ENCODE assay signal across 18 cellular contexts in the genomic region with DNA sequence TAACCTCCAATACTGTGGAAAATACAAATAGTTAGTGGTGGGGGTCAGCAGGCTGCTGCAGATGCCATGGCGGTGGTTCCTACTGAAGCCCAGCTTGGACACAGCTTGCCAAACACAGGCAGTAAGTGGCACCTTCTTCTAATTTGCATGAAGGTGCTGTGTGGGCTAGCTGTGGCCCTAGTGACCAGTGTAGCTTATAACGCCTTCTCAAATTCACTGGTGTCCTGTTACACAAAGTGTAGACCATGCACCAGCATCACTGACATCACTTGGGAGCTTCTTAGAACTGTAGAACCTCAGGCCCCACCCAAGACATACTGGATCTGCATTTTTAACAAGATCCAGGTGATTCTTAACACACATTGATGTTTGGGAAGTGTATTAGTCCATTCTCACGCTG. TPM values are rescaled to one million over a fixed set of nuclear protein-coding genes. Genes with fewer than 3 reads are reported as not detected.
DNase-seq lines count a peak whose midpoint lies in the region; ATAC-seq, FAIRE-seq and TF ChIP-seq lines count a peak whose summit lies in the region.
"Had no signal": no experiment of that assay in that cellular context is flagged by ENCODE, and none has a peak within 500 bp of the region (broad histone marks: within the 10 kb centered on the region; RNA-seq: fewer than 3 reads in every experiment).

No MANE protein-coding gene starts in this region.

- H3K9ac ChIP-seq in IMR-90 (ENCODE audit: low read depth, low read length) = no peak overlapping the region

- H3K18ac ChIP-seq in IMR-90 (ENCODE audit: low read depth, low read length) = no peak overlapping the region

- H3K79me1 ChIP-seq in IMR-90 (ENCODE audit: low read depth in 1 of 2, low read length in 2 of 2) = 0 out of 4 replicates have a peak, but pooled peaks cover 0 to 4% of the 10 kb centered on the region in 2 experiments

- no peak overlapping the region for H3K56ac ChIP-seq in IMR-90 (ENCODE audit: extremely low read depth, insufficient read depth, low read length)

- no peak for TF ChIP-seq EP300 in sigmoid colon (IDR thresholded peaks at IDR 0.05)

- H3K27ac Mint-ChIP-seq in GM23338 = no peak overlapping the region

- H3K36me3 ChIP-seq in GM23338 (ENCODE audit: insufficient read depth) = no peaks in the 10 kb centered on the region
- H3K36me3 ChIP-seq in IMR-90 (ENCODE audit: control insufficient read depth, insufficient read depth, low read length) = peaks cover 52% of the 10 kb centered on the region; the same call in 1 of the 2 replicates
- no peaks in the 10 kb centered on the region for H3K36me3 ChIP-seq in hepatocyte (replicated peaks; ENCODE audit: insufficient read depth, low read depth)
- peaks cover 4 to 78% (median 25%) of the 10 kb centered on the region in 4 donors for H3K36me3 ChIP-seq in sigmoid colon
- H3K36me3 ChIP-seq: MG63 had no signal

- H2AFZ ChIP-seq in GM23338 (no peak overlapping the region), IMR-90 (replicated peaks; ENCODE audit: low read length, poor library complexity) (no peak overlapping the region), hepatocyte (no peak overlapping the region)

- dilution Hi-C loops in IMR-90 (cut with HindIII; ENCODE audit: low sequenced_read_pairs, unreplicated experiment) = no loop called here

- H3K4me1 ChIP-seq in GM23338 (ENCODE audit: insufficient read depth) = no peaks in the 10 kb centered on the region
- peaks cover 17% of the 10 kb centered on the region for H3K4me1 ChIP-seq in IMR-90 (ENCODE audit: control insufficient read depth, insufficient read depth, low read length)
- H3K4me1 ChIP-seq in hepatocyte (ENCODE audit: insufficient read depth) = peaks cover 16% of the 10 kb centered on the region
- peaks cover 0 to 28% (median 21%) of the 10 kb centered on the region in 4 donors for H3K4me1 ChIP-seq in sigmoid colon

- H3K79me2 ChIP-seq in GM23338 (replicated peaks; ENCODE audit: insufficient read depth) (no peaks in the 10 kb centered on the region), hepatocyte (no peaks in the 10 kb centered on the region)

- H2BK20ac ChIP-seq in IMR-90 (ENCODE audit: low read depth, low read length) = no peak overlapping the region

- H2BK120ac ChIP-seq in IMR-90 (ENCODE audit: low read depth, low read length) = no peak overlapping the region

- no peak overlapping the region for H4K5ac ChIP-seq in IMR-90 (ENCODE audit: low read depth, low read length)

- in situ Hi-C loops in IMR-90 (cut with MboI; ENCODE audit: low sequenced_read_pairs) = no loop called here

- no peak overlapping the region for H4K8ac ChIP-seq in IMR-90 (ENCODE audit: low read depth in 2 of 2, low read length in 2 of 2)

- ATAC-seq in GM23338 (peak; percentile 31; the same call in 1 of the 3 replicates), IMR-90 (ENCODE audit: low read depth) (no peak)
- ATAC-seq: Panc1, SK-N-SH treated with all-trans-retinoic acid at 6 μM for 48 hours had no signal

- H3F3A ChIP-seq in GM23338 (replicated peaks; ENCODE audit: low read depth) = no peaks in the 10 kb centered on the region

- DNase-seq in GM23338 (ENCODE audit: low spot score) (no peak), IMR-90 (no peak), hepatocyte (ENCODE audit: low spot score) (no peak), sigmoid colon (no peak), amniotic stem cell (lab: John Stamatoyannopoulos, UW) (no peak), DMS 273 treated with DMSO at 0.1 percent for 48 hours (lab: John Stamatoyannopoulos, UW) (no peak), GM12892 (ENCODE audit: insufficient read length) (no peak)
- DNase-seq: CD4-positive, CD25-positive, alpha-beta regulatory T cell; GOT3; MG63; NCI-H1417; NCI-H187 treated with DMSO at 0.1 percent for 48 hours; NCI-H2107; NCI-H69; SIG-M5 had no signal

- H3K4me2 ChIP-seq in GM23338 (no peak overlapping the region), IMR-90 (ENCODE audit: low read depth, low read length) (no peak overlapping the region), hepatocyte (no peak overlapping the region)

- H3K9me2 ChIP-seq in GM23338 (ENCODE audit: insufficient read depth) = peaks cover 6% of the 10 kb centered on the region; the same call in 1 of the 2 replicates
- H3K9me2 ChIP-seq in hepatocyte (replicated peaks; ENCODE audit: insufficient read depth) = no peaks in the 10 kb centered on the region

- no CpG with 5 or more reads among the region's 3 CpGs for WGBS in IMR-90 (ENCODE audit: extremely low coverage in 2 of 2, insufficient read length in 1 of 2), 2 experiments
- 83% methylated on average over 3 of the region's 3 CpGs for WGBS in hepatocyte (ENCODE audit: low lambda C conversion rate, missing lambda C conversion rate)
- 85 to 93% methylated on average over 3 of the region's 3 CpGs for WGBS in sigmoid colon, 2 donors

- no TSS peak for BruUV-seq in IMR-90 (replicated peaks; lab: Mats Ljungman, UMichigan)

- POLR2A ChIA-PET in IMR-90 (lab: Charles Lee; ENCODE audit: unreplicated experiment) = no interaction called here

- peaks cover 2% of the 10 kb centered on the region for H3K27me3 Mint-ChIP-seq in GM23338 (ENCODE audit: insufficient read depth, low read depth, poor library complexity)
- H3K27me3 Mint-ChIP-seq: CD4-positive, CD25-positive, alpha-beta regulatory T cell had no signal

- intact Hi-C loops in IMR-90 (cut with micrococcal nuclease) (no loop called here), sigmoid colon (cut with DNase I) (no loop called here)

- H3K36me3 Mint-ChIP-seq in GM23338 (ENCODE audit: low read depth) = peaks cover 3% of the 10 kb centered on the region; the same call in 2 of the 3 replicates

- no peak overlapping the region for H3K4ac ChIP-seq in IMR-90 (ENCODE audit: low read depth, low read length)

- no peak overlapping the region for H4K91ac ChIP-seq in IMR-90 (ENCODE audit: insufficient read depth, low read depth, low read length)

- peak overlapping the region; percentile 86; the same call in 1 of the 3 replicates for H2BK15ac ChIP-seq in IMR-90 (ENCODE audit: low read depth, low read length)

- H3K9me3 Mint-ChIP-seq in GM23338 = peaks cover 15% of the 10 kb centered on the region

- peaks cover 19% of the 10 kb centered on the region for H3K9me1 ChIP-seq in IMR-90 (ENCODE audit: insufficient read depth, low read length)

- no peak overlapping the region for H3K4me3 Mint-ChIP-seq in GM23338

- H3K9me3 ChIP-seq in IMR-90 (ENCODE audit: control insufficient read depth, insufficient read depth, low read length) (peaks cover 17% of the 10 kb centered on the region), hepatocyte (ENCODE audit: low read depth) (no peaks in the 10 kb centered on the region), sigmoid colon (peaks cover 0 to 9% (median 0%) of the 10 kb centered on the region in 4 donors)

- H3K23ac ChIP-seq in IMR-90 (ENCODE audit: low read depth, low read length) = no peak overlapping the region

- FAIRE-seq in GM12892 (lab: Jason Lieb, UNC) = no peak
- FAIRE-seq: GM12891 had no signal

- peaks cover 7% of the 10 kb centered on the region; the same call in 1 of the 3 replicates for H3K4me1 Mint-ChIP-seq in GM23338

- no peak overlapping the region for H3K4me3 ChIP-seq in GM23338
- no peak overlapping the region for H3K4me3 ChIP-seq in IMR-90 (ENCODE audit: insufficient read depth, low read depth, low read length)
- H3K4me3 ChIP-seq in hepatocyte = no peak overlapping the region
- H3K4me3 ChIP-seq in sigmoid colon = no peak overlapping the region
- H3K4me3 ChIP-seq: MG63 had no signal

- H3K27me3 ChIP-seq in GM23338 (ENCODE audit: insufficient read depth) = no peaks in the 10 kb centered on the region
- no peaks in the 10 kb centered on the region for H3K27me3 ChIP-seq in IMR-90 (ENCODE audit: control insufficient read depth, insufficient read depth, low read length)
- no peaks in the 10 kb centered on the region for H3K27me3 ChIP-seq in hepatocyte
- no peaks in the 10 kb centered on the region for H3K27me3 ChIP-seq in sigmoid colon
- H3K27me3 ChIP-seq: MG63 had no signal

- 0 out of 2 replicates have a peak overlapping the region, but pooled peaks have one; percentile 27 for H2AK5ac ChIP-seq in IMR-90 (ENCODE audit: low read depth, low read length)

- no peak overlapping the region for H2AK9ac ChIP-seq in IMR-90 (replicated peaks; ENCODE audit: low read depth, low read length, poor library complexity)

- CTCF ChIA-PET in IMR-90 (lab: Yijun Ruan, JAX) = no interaction called here

- TF ChIP-seq RAD21 in IMR-90 (IDR thresholded peaks at IDR 0.05; ENCODE audit: low read length) = no peak

- TF ChIP-seq POLR2A in IMR-90 (IDR thresholded peaks at IDR 0.05; ENCODE audit: low read depth, low read length) (no peak), sigmoid colon (IDR thresholded peaks at IDR 0.05) (no peak), GM12892 (IDR thresholded peaks at IDR 0.05; ENCODE audit: low read depth, low read length) (no peak)

- no peaks in the 10 kb centered on the region for H4K20me1 ChIP-seq in GM23338 (replicated peaks; ENCODE audit: insufficient read depth)
- no peaks in the 10 kb centered on the region for H4K20me1 ChIP-seq in IMR-90 (ENCODE audit: insufficient read depth, low read length)
- no peaks in the 10 kb centered on the region for H4K20me1 ChIP-seq in hepatocyte (ENCODE audit: insufficient read depth, poor library complexity, severe bottlenecking)

- H3K27ac ChIP-seq in GM23338 (ENCODE audit: low read depth) (no peak overlapping the region), IMR-90 (ENCODE audit: insufficient read depth, low read length) (no peak overlapping the region), hepatocyte (peak overlapping the region; percentile 62), sigmoid colon (peak overlapping the region in 3 of 4 donors; percentile 76 to 88 (median 87))

- H2BK5ac ChIP-seq in IMR-90 (ENCODE audit: low read depth, low read length, poor library complexity, severe bottlenecking) = no peak overlapping the region

- no peak overlapping the region for H3K14ac ChIP-seq in IMR-90 (replicated peaks; ENCODE audit: low read depth, low read length)

- TF ChIP-seq CTCF in GM23338 (conservative IDR thresholded peaks at IDR 0.05; ENCODE audit: low read depth in 2 of 2) (no peak), IMR-90 (conservative IDR thresholded peaks at IDR 0.05; ENCODE audit: low read depth, low read length) (no peak), hepatocyte (IDR thresholded peaks at IDR 0.05; ENCODE audit: poor library complexity) (no peak), sigmoid colon (IDR thresholded peaks at IDR 0.05) (no peak)

TF ChIP-seq in IMR-90, 13 proteins besides CTCF, POLR2A, EP300 and RAD21 (continues in another document):
- TF ChIP-seq BHLHE40 (IDR thresholded peaks at IDR 0.05; ENCODE audit: low read depth, low read length) = no peak
- no peak for TF ChIP-seq CEBPB (IDR thresholded peaks at IDR 0.05; ENCODE audit: low read depth, low read length)
- TF ChIP-seq MAFK (IDR thresholded peaks at IDR 0.05; ENCODE audit: low read depth, low read length) = no peak

RNA-seq across cellular contexts. Expression of a gene that starts 58.8 kb away (rescaled TPM):
- 39.5 and 40.2 TPM in 2 replicates for total RNA-seq in GM23338 (2014; rRNA removed; shearing (Covaris generic))
- polyA plus RNA-seq in GM23338 (2016; fragmentation: Nextera tagmentation; extraction: Ambion mirVana) (8.3 and 9.3 TPM in 2 replicates), IMR-90 (2012; rRNA removed) (10.2 and 15.1 TPM in 2 replicates), hepatocyte (31.5 and 41.7 TPM in 2 replicates), sigmoid colon (1 to 10 TPM; 3.9 to 8.5 (median 4.2) TPM)
- total RNA-seq in IMR-90 (2012; rRNA removed) (57.8 and 75.3 TPM in 2 replicates), hepatocyte (74.2 and 79.4 TPM in 2 replicates), sigmoid colon (10 to 100 TPM; 48.4 to 84.3 (median 62.5) TPM)
- polyA plus RNA-seq in IMR-90 (2012; cell fraction: cytosol; rRNA removed) = 7.8 and 11.8 TPM in 2 replicates
- polyA plus RNA-seq in IMR-90 (2012; cell fraction: nucleus; rRNA removed; ENCODE audit: low replicate concordance) = 1.8 and 11.2 TPM in 2 replicates
- 15.0 TPM for polyA plus RNA-seq in GM12892 (2012; ENCODE audit: missing spikeins)

Comparison
In these comparisons a context has a peak if more than half of its experiments do, and no peak if none do; other contexts are left out.
1. H3K27ac ChIP-seq: peak in hepatocyte (single experiment) and sigmoid colon (3 of 4); none in GM23338 (single experiment) and IMR-90 (single experiment).